ENCODE assay signal across 16 cellular contexts in the genomic region with DNA sequence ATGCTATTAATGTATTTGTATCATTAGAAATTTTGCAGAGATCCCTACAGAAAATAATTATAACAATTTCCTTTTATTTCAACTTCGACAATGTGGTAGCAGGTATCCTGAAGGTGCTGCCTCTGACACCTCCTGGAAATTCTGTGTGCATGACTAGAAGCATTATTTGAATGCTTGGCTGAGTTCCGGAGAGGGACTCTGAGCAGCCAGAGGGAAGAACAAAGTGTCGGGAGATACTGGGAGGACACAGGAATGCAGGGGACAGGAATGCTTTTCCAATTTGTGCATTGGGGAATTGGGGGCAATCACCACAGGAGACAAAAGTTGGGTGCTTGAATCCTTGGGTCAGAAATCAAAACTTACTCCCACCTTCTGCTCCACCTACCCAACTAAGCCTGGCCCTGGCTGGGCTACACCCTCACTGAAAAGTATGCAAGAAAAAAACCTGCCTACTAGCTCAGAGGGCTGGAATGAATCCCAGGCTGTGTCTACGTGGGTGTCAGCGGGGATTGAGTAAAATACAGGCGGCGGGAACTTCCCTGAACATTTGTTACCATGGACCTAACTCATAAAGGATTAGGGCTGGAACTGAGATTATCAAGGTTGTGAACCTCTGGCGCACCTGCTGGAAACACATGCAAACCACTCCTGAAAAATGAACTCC.
"Had no signal": no experiment of that assay in that cellular context is flagged by ENCODE, and none has a peak within 500 bp of the region (broad histone marks: within the 10 kb centered on the region; RNA-seq: fewer than 3 reads in every experiment).

No MANE protein-coding gene starts in this region.

- H3K4me1 ChIP-seq: stomach had no signal

- H3K27me3 ChIP-seq: stomach had no signal

- ATAC-seq: activated CD8-positive, alpha-beta T cell treated with anti-CD3 and anti-CD28 coated beads for 36 hours; activated naive CD4-positive, alpha-beta T cell treated with anti-CD3 and anti-CD28 coated beads, Interleukin-2, amount 50 U/mL, for 72 hours; WTC11 had no signal

- H3K9me3 Mint-ChIP-seq: nephron progenitor cell had no signal

- DNase-seq: activated CD4-positive, alpha-beta T cell treated with anti-CD3 and anti-CD28 coated beads for 4 hours; activated CD8-positive, alpha-beta T cell treated with anti-CD3 and anti-CD28 coated beads for 36 hours; activated effector memory CD4-positive, alpha-beta T cell treated with anti-CD3 and anti-CD28 coated beads, Interleukin-2, amount 50 U/mL, for 16 hours; activated T-cell treated with anti-CD3 and anti-CD28 coated beads, Interleukin-2, amount 50 U/mL, for 48 hours; effector memory CD4-positive, alpha-beta T cell; foreskin melanocyte; heart right ventricle; nephron progenitor cell; stimulated activated CD4-positive, alpha-beta T cell treated with anti-CD3 and anti-CD28 coated beads, Interleukin-12 subunit alpha, Interleukin-12 subunit beta, amount 100 ng/mL, for 4 hours; stimulated activated CD4-positive, alpha-beta T cell treated with anti-CD3 and anti-CD28 coated beads, Interleukin-2, amount 100 ng/mL, for 24 hours; stomach had no signal

- H3K36me3 ChIP-seq: heart right ventricle, stomach, thoracic aorta had no signal

- H3K4me3 Mint-ChIP-seq: activated CD8-positive, alpha-beta T cell treated with anti-CD3 and anti-CD28 coated beads for 36 hours; brain; central memory CD8-positive, alpha-beta T cell; nephron progenitor cell; WTC11 had no signal

- H3K36me3 Mint-ChIP-seq: activated naive CD4-positive, alpha-beta T cell treated with anti-CD3 and anti-CD28 coated beads, Interleukin-2, amount 50 U/mL, for 72 hours; brain had no signal

- H3K4me1 Mint-ChIP-seq: central memory CD8-positive, alpha-beta T cell; WTC11 had no signal

- H3K9me3 ChIP-seq: heart right ventricle, stomach, thoracic aorta had no signal

- H3K27me3 Mint-ChIP-seq: activated CD8-positive, alpha-beta T cell treated with anti-CD3 and anti-CD28 coated beads for 36 hours; brain; central memory CD8-positive, alpha-beta T cell had no signal

- H3K27ac Mint-ChIP-seq: activated CD8-positive, alpha-beta T cell treated with anti-CD3 and anti-CD28 coated beads for 36 hours; activated naive CD4-positive, alpha-beta T cell treated with anti-CD3 and anti-CD28 coated beads, Interleukin-2, amount 50 U/mL, for 72 hours; brain; nephron progenitor cell; WTC11 had no signal

- H3K4me3 ChIP-seq: heart right ventricle, stomach, thoracic aorta had no signal

- H3K27ac ChIP-seq: heart right ventricle, stomach, thoracic aorta had no signal
